ENCODE assay signal across 24 cellular contexts in the genomic region with DNA sequence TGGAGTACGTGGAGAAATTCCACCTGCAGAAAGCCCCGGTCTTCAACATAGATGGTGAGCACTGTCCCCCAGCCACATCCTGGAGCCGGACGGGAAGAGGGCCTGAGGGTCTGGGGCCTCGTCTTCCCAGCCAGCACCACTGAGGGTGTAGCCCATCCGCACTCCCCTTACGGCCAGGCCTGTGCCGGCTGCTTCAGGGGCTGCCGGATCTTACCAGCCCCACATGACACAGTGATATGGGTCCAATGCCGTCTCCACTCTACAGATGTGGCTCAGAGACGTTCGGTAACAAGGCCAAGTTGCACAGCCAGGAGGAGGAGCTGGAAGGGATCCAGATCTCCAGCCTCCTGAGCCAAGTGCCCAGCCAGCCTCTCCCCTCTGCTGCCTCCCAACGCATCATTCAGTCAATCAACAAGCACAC. TPM values are rescaled to one million over a fixed set of nuclear protein-coding genes. Genes with fewer than 3 reads are reported as not detected.
DNase-seq lines count a peak whose midpoint lies in the region; ATAC-seq and TF ChIP-seq lines count a peak whose summit lies in the region.
"Had no signal": no experiment of that assay in that cellular context is flagged by ENCODE, and none has a peak within 500 bp of the region (broad histone marks: within the 10 kb centered on the region; RNA-seq: fewer than 3 reads in every experiment).

No MANE protein-coding gene starts in this region.

- no peaks in the 10 kb centered on the region for H3K9me3 Mint-ChIP-seq in type B pancreatic cell
- H3K9me3 Mint-ChIP-seq: CD4-positive, alpha-beta T cell; CD8-positive, alpha-beta memory T cell; GM23338; H9 had no signal

- no peak overlapping the region for H3K4me3 Mint-ChIP-seq in type B pancreatic cell
- H3K4me3 Mint-ChIP-seq: CD14-positive monocyte; CD4-positive, alpha-beta T cell; CD8-positive, alpha-beta memory T cell; GM23338; H9 had no signal

- no peak overlapping the region for H3K18ac ChIP-seq in IMR-90 (ENCODE audit: low read depth, low read length)
- H3K18ac ChIP-seq in neuronal stem cell (ENCODE audit: low read length) = no peak overlapping the region

- H4K8ac ChIP-seq in IMR-90 (ENCODE audit: low read depth in 2 of 2, low read length in 2 of 2) = no peak overlapping the region
- H4K8ac ChIP-seq in neuronal stem cell (ENCODE audit: low read depth, low read length) = no peak overlapping the region

- H2BK20ac ChIP-seq in IMR-90 (ENCODE audit: low read depth, low read length) = no peak overlapping the region

- H3K4me2 ChIP-seq in SK-N-SH = no peak overlapping the region
- no peak overlapping the region for H3K4me2 ChIP-seq in IMR-90 (ENCODE audit: low read depth, low read length)
- H3K4me2 ChIP-seq in neuronal stem cell (ENCODE audit: insufficient read depth, low read length, poor library complexity, severe bottlenecking) = no peak overlapping the region
- H3K4me2 ChIP-seq: BLaER1 treated with 17β-estradiol and CSF1 and Interleukin-3, amounts not matched to agents 10 nM and 100 nM; GM23338 had no signal

- no peak overlapping the region for H2AFZ ChIP-seq in SK-N-SH (ENCODE audit: low read depth)
- peak overlapping the region; percentile 11 for H2AFZ ChIP-seq in IMR-90 (replicated peaks; ENCODE audit: low read length, poor library complexity)
- no peak overlapping the region for H2AFZ ChIP-seq in neuronal stem cell (ENCODE audit: low read length)
- H2AFZ ChIP-seq: GM23338 had no signal

- no peak overlapping the region for H2BK120ac ChIP-seq in IMR-90 (ENCODE audit: low read depth, low read length)
- no peak overlapping the region for H2BK120ac ChIP-seq in neuronal stem cell (ENCODE audit: low read depth, low read length)

- in situ Hi-C loops in IMR-90 (cut with MboI; ENCODE audit: low sequenced_read_pairs) = loop anchor here (25.0 kb wide), 1 partner anchor 319 kb away; no protein-coding TSS in a partner anchor

- TF ChIP-seq CTCF in SK-N-SH (IDR thresholded peaks at IDR 0.05) (no peak), IMR-90 (conservative IDR thresholded peaks at IDR 0.05; ENCODE audit: low read depth, low read length) (no peak), type B pancreatic cell (conservative IDR thresholded peaks at IDR 0.05) (no peak)

- no peak for TF ChIP-seq EP300 in SK-N-SH (IDR thresholded peaks at IDR 0.05; ENCODE audit: borderline replicate concordance in 1 of 2, low read depth in 1 of 2, low read length in 1 of 2)

- peaks cover 2% of the 10 kb centered on the region for H3K4me1 Mint-ChIP-seq in type B pancreatic cell (ENCODE audit: unreplicated experiment)
- H3K4me1 Mint-ChIP-seq: CD14-positive monocyte; CD8-positive, alpha-beta memory T cell; GM23338 had no signal

- H4K91ac ChIP-seq in IMR-90 (ENCODE audit: insufficient read depth, low read depth, low read length) (no peak overlapping the region), neuronal stem cell (ENCODE audit: low read depth, low read length, poor library complexity) (no peak overlapping the region)

- H3K4me3 ChIP-seq in SK-N-SH (ENCODE audit: low read depth in 2 of 2, low read length in 1 of 2) (no peak overlapping the region), IMR-90 (ENCODE audit: insufficient read depth, low read depth, low read length) (no peak overlapping the region), neuronal stem cell (ENCODE audit: low read length in 2 of 2) (peak overlapping the region in 1 of 2 donors; percentile 10)
- H3K4me3 ChIP-seq: BLaER1 treated with 17β-estradiol and CSF1 and Interleukin-3, amounts not matched to agents 10 nM and 100 nM; GM12878; GM23338 had no signal

- H3K4me1 ChIP-seq in SK-N-SH (ENCODE audit: control insufficient read depth in 1 of 2, insufficient read depth in 2 of 2, low read depth in 1 of 2, low read length in 1 of 2) (peaks cover 0 to 4% of the 10 kb centered on the region in 2 experiments; a peak in 1 of 4 replicates), IMR-90 (ENCODE audit: control insufficient read depth, insufficient read depth, low read length) (no peaks in the 10 kb centered on the region), neuronal stem cell (ENCODE audit: control insufficient read depth in 2 of 2, insufficient read depth in 1 of 2, low read depth in 1 of 2, low read length in 2 of 2) (no peaks in the 10 kb centered on the region)
- H3K4me1 ChIP-seq: BE2C had no signal

- WGBS in SK-N-SH (ENCODE audit: low lambda C conversion rate) = 81% methylated on average over 8 of the region's 13 CpGs
- WGBS in IMR-90 (ENCODE audit: extremely low coverage in 2 of 2, insufficient read length in 1 of 2), 2 experiments = 80% methylated on average over 1 of the region's 13 CpGs; no CpG with 5 or more reads in 1 of the 2 experiments
- no CpG with 5 or more reads among the region's 13 CpGs for WGBS in neuronal stem cell (ENCODE audit: extremely low coverage in 2 of 2, insufficient read length in 2 of 2, insufficient replicate concordance in 1 of 2), 2 donors

- no peak overlapping the region for H4K5ac ChIP-seq in IMR-90 (ENCODE audit: low read depth, low read length)

- H3K27ac ChIP-seq in SK-N-SH (ENCODE audit: low read depth in 2 of 2, low read length in 1 of 2) (no peak overlapping the region), IMR-90 (ENCODE audit: insufficient read depth, low read length) (no peak overlapping the region), neuronal stem cell (replicated peaks; ENCODE audit: low read length) (no peak overlapping the region)
- H3K27ac ChIP-seq: 22Rv1; BLaER1 treated with 17β-estradiol and CSF1 and Interleukin-3, amounts not matched to agents 10 nM and 100 nM had no signal

- no peak overlapping the region for H3K56ac ChIP-seq in IMR-90 (ENCODE audit: extremely low read depth, insufficient read depth, low read length)

- H2BK15ac ChIP-seq in IMR-90 (ENCODE audit: low read depth, low read length) (no peak overlapping the region), neuronal stem cell (ENCODE audit: low read length) (no peak overlapping the region)

- H2BK5ac ChIP-seq in IMR-90 (ENCODE audit: low read depth, low read length, poor library complexity, severe bottlenecking) (no peak overlapping the region), neuronal stem cell (ENCODE audit: low read length) (no peak overlapping the region)

- no TSS peak for BruUV-seq in IMR-90 (replicated peaks; lab: Mats Ljungman, UMichigan)

- no peak overlapping the region for H3K23ac ChIP-seq in IMR-90 (ENCODE audit: low read depth, low read length)
- H3K23ac ChIP-seq in neuronal stem cell (ENCODE audit: low read depth, low read length, poor library complexity) = no peak overlapping the region

- no peak for TF ChIP-seq POLR2A in IMR-90 (IDR thresholded peaks at IDR 0.05; ENCODE audit: low read depth, low read length)

- H3K9me2 ChIP-seq in SK-N-SH = no peaks in the 10 kb centered on the region

- H3K36me3 ChIP-seq in SK-N-SH (replicated peaks in 1 of 2; ENCODE audit: control insufficient read depth in 1 of 2, insufficient read depth in 2 of 2, low read length in 1 of 2) (no peaks in the 10 kb centered on the region), IMR-90 (ENCODE audit: control insufficient read depth, insufficient read depth, low read length) (no peaks in the 10 kb centered on the region), neuronal stem cell (replicated peaks in 1 of 2; ENCODE audit: control insufficient read depth in 2 of 2, insufficient read depth in 2 of 2, low read length in 2 of 2) (no peaks in the 10 kb centered on the region)
- H3K36me3 ChIP-seq: BE2C; BLaER1 treated with 17β-estradiol and CSF1 and Interleukin-3, amounts not matched to agents 10 nM and 100 nM had no signal

- ATAC-seq in SK-N-SH treated with all-trans-retinoic acid at 6 μM for 48 hours (no peak), IMR-90 (ENCODE audit: low read depth) (no peak)
- ATAC-seq: GM12878, GM23338, HCT116 had no signal

- H3K79me1 ChIP-seq in IMR-90 (ENCODE audit: low read depth in 1 of 2, low read length in 2 of 2) (no peaks in the 10 kb centered on the region), neuronal stem cell (ENCODE audit: low read depth, low read length) (no peaks in the 10 kb centered on the region)

- dilution Hi-C loops in IMR-90 (cut with HindIII; ENCODE audit: low sequenced_read_pairs, unreplicated experiment) = no loop called here

- H3K9me3 ChIP-seq in SK-N-SH (no peaks in the 10 kb centered on the region), IMR-90 (ENCODE audit: control insufficient read depth, insufficient read depth, low read length) (no peaks in the 10 kb centered on the region), neuronal stem cell (replicated peaks in 1 of 2; ENCODE audit: control insufficient read depth in 2 of 2, insufficient read depth in 1 of 2, low read depth in 1 of 2, low read length in 2 of 2) (no peaks in the 10 kb centered on the region)
- H3K9me3 ChIP-seq: BE2C; BLaER1 treated with 17β-estradiol and CSF1 and Interleukin-3, amounts not matched to agents 10 nM and 100 nM had no signal

- no peak overlapping the region for H2AK9ac ChIP-seq in IMR-90 (replicated peaks; ENCODE audit: low read depth, low read length, poor library complexity)

- no peaks in the 10 kb centered on the region for H4K20me1 ChIP-seq in SK-N-SH (ENCODE audit: insufficient read depth)
- H4K20me1 ChIP-seq in IMR-90 (ENCODE audit: insufficient read depth, low read length) = no peaks in the 10 kb centered on the region

- H2BK12ac ChIP-seq in neuronal stem cell (ENCODE audit: low read length) = no peak overlapping the region

- POLR2A ChIA-PET in SK-N-SH (lab: Yijun Ruan, JAX) = no interaction called here
- POLR2A ChIA-PET in IMR-90 (lab: Charles Lee; ENCODE audit: unreplicated experiment) = no interaction called here

- H3K9ac ChIP-seq in SK-N-SH (no peak overlapping the region), IMR-90 (ENCODE audit: low read depth, low read length) (no peak overlapping the region), neuronal stem cell (ENCODE audit: low read depth, low read length, poor library complexity) (no peak overlapping the region)
- H3K9ac ChIP-seq: BLaER1 treated with 17β-estradiol and CSF1 and Interleukin-3, amounts not matched to agents 10 nM and 100 nM had no signal

- H3K9me1 ChIP-seq in IMR-90 (ENCODE audit: insufficient read depth, low read length) = no peaks in the 10 kb centered on the region

- no peak overlapping the region for H3K14ac ChIP-seq in IMR-90 (replicated peaks; ENCODE audit: low read depth, low read length)
- H3K14ac ChIP-seq in neuronal stem cell (ENCODE audit: low read length) = no peak overlapping the region

- TF ChIP-seq RAD21 in SK-N-SH (IDR thresholded peaks at IDR 0.05; ENCODE audit: low read length) = no peak
- no peak for TF ChIP-seq RAD21 in IMR-90 (IDR thresholded peaks at IDR 0.05; ENCODE audit: low read length)

- H3K27me3 ChIP-seq in SK-N-SH (ENCODE audit: insufficient read depth) = no peaks in the 10 kb centered on the region
- H3K27me3 ChIP-seq in IMR-90 (ENCODE audit: control insufficient read depth, insufficient read depth, low read length) = no peaks in the 10 kb centered on the region; the same call in 1 of the 2 replicates
- peaks cover 0 to 53% (median 0%) of the 10 kb centered on the region in 3 experiments for H3K27me3 ChIP-seq in neuronal stem cell (ENCODE audit: control insufficient read depth in 3 of 3, insufficient read depth in 3 of 3, low read depth in 1 of 3, low read length in 3 of 3)
- H3K27me3 ChIP-seq: BE2C; BLaER1 treated with 17β-estradiol and CSF1 and Interleukin-3, amounts not matched to agents 10 nM and 100 nM had no signal

- H3K4ac ChIP-seq in IMR-90 (ENCODE audit: low read depth, low read length) (no peak overlapping the region), neuronal stem cell (ENCODE audit: low read length) (no peak overlapping the region)

- H3F3A ChIP-seq in SK-N-SH (replicated peaks; ENCODE audit: insufficient read depth) = no peaks in the 10 kb centered on the region

- no peak overlapping the region for H3K27ac Mint-ChIP-seq in type B pancreatic cell
- H3K27ac Mint-ChIP-seq: CD14-positive monocyte; CD4-positive, alpha-beta T cell; CD8-positive, alpha-beta memory T cell; GM23338 had no signal

- no peaks in the 10 kb centered on the region for H3K79me2 ChIP-seq in SK-N-SH (ENCODE audit: insufficient read depth)

- peak; percentile 12 for DNase-seq in SK-N-SH
- DNase-seq in IMR-90 = no peak
- DNase-seq in neuronal stem cell (ENCODE audit: low spot score) = no peak
- DNase-seq in type B pancreatic cell (ENCODE audit: extremely low spot score, unreplicated experiment) = peak; percentile 56
- no peak for DNase-seq in GM19238 (ENCODE audit: insufficient read length, low spot score)
- DNase-seq in NCI-H748 treated with DMSO at 0.1 percent for 48 hours (lab: John Stamatoyannopoulos, UW) = no peak
- DNase-seq: ACHN; AML-193; BE2C; CD4-positive, alpha-beta T cell; CD8-positive, alpha-beta memory T cell; DMS 273 treated with DMSO at 0.1 percent for 48 hours; DMS79; EL; GDM1; H9 had no signal

- intact Hi-C loops in IMR-90 (cut with micrococcal nuclease) = no loop called here

- H2AK5ac ChIP-seq in IMR-90 (ENCODE audit: low read depth, low read length) = no peak overlapping the region
- H2AK5ac ChIP-seq in neuronal stem cell (ENCODE audit: low read depth, low read length) = peak overlapping the region; percentile 2

- CTCF ChIA-PET in SK-N-SH (lab: Yijun Ruan, JAX) (interaction anchor here (1.6 kb wide), 1 partner anchor 14 kb away, joined by 7 read pairs; no protein-coding TSS in a partner anchor), IMR-90 (lab: Yijun Ruan, JAX) (no interaction called here)

- peaks cover 16% of the 10 kb centered on the region for H3K27me3 Mint-ChIP-seq in type B pancreatic cell

- H3K36me3 Mint-ChIP-seq in type B pancreatic cell = no peaks in the 10 kb centered on the region
- H3K36me3 Mint-ChIP-seq: CD14-positive monocyte; CD8-positive, alpha-beta memory T cell had no signal

RNA-seq across cellular contexts. Expression of gene GLT6D1, which starts 21.3 kb away (rescaled TPM):
- not detected in 2 replicates for polyA plus RNA-seq in SK-N-SH (2012; rRNA removed)
- polyA plus RNA-seq in SK-N-SH (2012; cell fraction: cytosol; rRNA removed) = not detected in 2 replicates
- not detected in 2 replicates for polyA plus RNA-seq in SK-N-SH (2012; cell fraction: nucleus; rRNA removed)
- total RNA-seq in IMR-90 (2012; rRNA removed) = not detected in 2 replicates
- polyA plus RNA-seq in IMR-90 (2012; rRNA removed) = not detected in 2 replicates
- not detected in 2 replicates for polyA plus RNA-seq in IMR-90 (2012; cell fraction: cytosol; rRNA removed)
- not detected in 2 replicates for polyA plus RNA-seq in IMR-90 (2012; cell fraction: nucleus; rRNA removed; ENCODE audit: low replicate concordance)
- 0.03 TPM for polyA plus RNA-seq in neuronal stem cell (2013, experiment 1 of 2)
- not detected for polyA plus RNA-seq in neuronal stem cell (2013, experiment 2 of 2)
- not detected in 2 replicates for total RNA-seq in type B pancreatic cell (ENCODE audit: low replicate concordance)
- total RNA-seq: CD4-positive, alpha-beta T cell; CD8-positive, alpha-beta memory T cell; GM12878; GM23338; H4; H9 had no signal
- polyA plus RNA-seq: CD14-positive monocyte; CD8-positive, alpha-beta memory T cell; GM12878; GM23338 had no signal

RNA-seq across cellular contexts. Expression of gene LCN9, which starts 45.1 kb away (rescaled TPM):
- polyA plus RNA-seq in SK-N-SH (2012; rRNA removed) (not detected in 2 replicates), IMR-90 (2012; rRNA removed) (not detected in 2 replicates)
- not detected in 2 replicates for polyA plus RNA-seq in SK-N-SH (2012; cell fraction: cytosol; rRNA removed)
- not detected in 2 replicates for polyA plus RNA-seq in SK-N-SH (2012; cell fraction: nucleus; rRNA removed)
- total RNA-seq in IMR-90 (2012; rRNA removed) (not detected in 2 replicates), type B pancreatic cell (ENCODE audit: low replicate concordance) (1.1 and 2.0 TPM in 2 replicates)
- not detected in 2 replicates for polyA plus RNA-seq in IMR-90 (2012; cell fraction: cytosol; rRNA removed)
- not detected in 2 replicates for polyA plus RNA-seq in IMR-90 (2012; cell fraction: nucleus; rRNA removed; ENCODE audit: low replicate concordance)
- 0.85 TPM for polyA plus RNA-seq in neuronal stem cell (2013, experiment 1 of 2)
- polyA plus RNA-seq in neuronal stem cell (2013, experiment 2 of 2) = 0.83 TPM
- total RNA-seq: CD4-positive, alpha-beta T cell; CD8-positive, alpha-beta memory T cell; GM12878; GM23338; H4 had no signal
- polyA plus RNA-seq: CD14-positive monocyte; CD8-positive, alpha-beta memory T cell; GM12878; GM23338 had no signal

RNA-seq across cellular contexts. Expression of gene PAEP, which starts 56.4 kb away (rescaled TPM):
- polyA plus RNA-seq in SK-N-SH (2012; rRNA removed) (0.08 TPM in 1 of 2 replicates, not detected in the other), IMR-90 (2012; rRNA removed) (not detected in 2 replicates)
- not detected in 2 replicates for polyA plus RNA-seq in SK-N-SH (2012; cell fraction: cytosol; rRNA removed)
- polyA plus RNA-seq in SK-N-SH (2012; cell fraction: nucleus; rRNA removed) = 0.06 TPM in 1 of 2 replicates, not detected in the other
- total RNA-seq in IMR-90 (2012; rRNA removed) (not detected in 2 replicates), type B pancreatic cell (ENCODE audit: low replicate concordance) (not detected in 2 replicates)
- polyA plus RNA-seq in IMR-90 (2012; cell fraction: cytosol; rRNA removed) = not detected in 2 replicates
- not detected in 2 replicates for polyA plus RNA-seq in IMR-90 (2012; cell fraction: nucleus; rRNA removed; ENCODE audit: low replicate concordance)
- polyA plus RNA-seq in neuronal stem cell (2013, experiment 1 of 2) = not detected
- not detected for polyA plus RNA-seq in neuronal stem cell (2013, experiment 2 of 2)
- total RNA-seq: CD4-positive, alpha-beta T cell; CD8-positive, alpha-beta memory T cell; GM12878; GM23338; H9 had no signal
- polyA plus RNA-seq: CD14-positive monocyte; CD8-positive, alpha-beta memory T cell; GM12878; GM23338 had no signal

Comparison
In these comparisons a context has a peak if more than half of its experiments do, and no peak if none do; other contexts are left out.
1. DNase-seq: peak in SK-N-SH (single experiment) and type B pancreatic cell (single experiment); none in IMR-90 (single experiment), neuronal stem cell (single experiment), GM19238 (single experiment) and NCI-H748 treated with DMSO at 0.1 percent for 48 hours (single experiment).